In the genomic region with DNA sequence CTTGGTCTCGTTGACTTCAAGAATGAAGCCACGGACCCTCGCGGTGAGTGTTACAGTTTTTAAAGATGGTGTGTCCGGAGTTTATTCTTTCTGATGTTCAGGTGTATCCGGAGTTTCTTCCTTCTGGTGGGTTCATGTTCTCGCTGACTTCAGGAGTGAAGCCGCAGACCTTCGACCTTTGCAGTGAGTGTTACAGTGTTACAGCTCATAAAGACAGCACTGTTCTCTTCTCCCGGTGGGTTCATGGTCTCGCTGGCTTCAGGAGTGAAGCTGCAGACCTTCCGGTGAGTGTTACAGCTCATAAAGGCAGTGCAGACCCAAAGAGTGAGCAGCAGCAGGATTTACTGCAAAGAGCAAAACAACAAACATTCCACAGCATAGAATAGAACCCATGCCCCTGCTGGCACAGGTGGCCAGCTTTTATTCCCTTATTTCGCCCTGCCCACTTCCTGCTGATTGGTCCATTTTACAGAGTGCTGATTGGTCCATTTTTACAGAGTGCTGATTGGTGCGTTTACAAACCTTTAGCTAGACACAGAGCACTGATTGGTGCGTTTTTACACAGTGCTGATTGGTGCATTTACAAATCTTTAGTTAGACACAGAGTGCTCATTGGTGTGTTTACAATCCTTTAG, we compare ENCODE assay signal across 4 cellular contexts.
TF ChIP-seq lines count a peak whose summit lies in the region.

No MANE protein-coding gene starts in this region.

TF ChIP-seq in A549, 52 proteins besides CTCF, POLR2A, EP300 and RAD21:
- peak; percentile 67 for TF ChIP-seq MAFK (IDR thresholded peaks at IDR 0.05; ENCODE audit: partially characterized antibody)

TF ChIP-seq in WTC11, 78 proteins besides CTCF, POLR2A, EP300 and RAD21:
- peak; percentile 63 for TF ChIP-seq NFYB (CRISPR knock-in tag; conservative IDR thresholded peaks at IDR 0.05; ENCODE audit: low read depth)

TF ChIP-seq in K562, 482 proteins besides CTCF, POLR2A, EP300 and RAD21:
- TF ChIP-seq C11orf30 (IDR thresholded peaks at IDR 0.05; ENCODE audit: low read depth) (peak; percentile 34; the same call in 1 of the 2 replicates), NFYB (IDR thresholded peaks at IDR 0.05; ENCODE audit: extremely low read depth, insufficient read length) (peak; percentile 88), ASH1L (IDR thresholded peaks at IDR 0.05; ENCODE audit: borderline replicate concordance, low read depth, partially characterized antibody) (peak; percentile 67), CC2D1A (IDR thresholded peaks at IDR 0.05) (peak; percentile 64), RBM25 (IDR thresholded peaks at IDR 0.05; ENCODE audit: low read depth, low read length, severe bottlenecking) (peak; percentile 5), ZNF316 (IDR thresholded peaks at IDR 0.05) (peak; percentile 61)

TF ChIP-seq in H1, 55 proteins besides CTCF, POLR2A, EP300 and RAD21:
- peak; percentile 42; the same call in 1 of the 2 replicates for TF ChIP-seq SP1 (IDR thresholded peaks at IDR 0.05; ENCODE audit: low read depth, low read length)
